ENCODE assay signal across 1 cellular context in genomic region chr1:219090618-219091017, GRCh38.
TF ChIP-seq lines count a peak whose summit lies in the region.

No MANE protein-coding gene starts in this region.

TF ChIP-seq in GM23338, 12 proteins besides CTCF, POLR2A, EP300 and RAD21 (continued from another document):
- TF ChIP-seq NANOG (IDR thresholded peaks at IDR 0.05; ENCODE audit: borderline replicate concordance), result no peak
- TF ChIP-seq, protein P1, sequence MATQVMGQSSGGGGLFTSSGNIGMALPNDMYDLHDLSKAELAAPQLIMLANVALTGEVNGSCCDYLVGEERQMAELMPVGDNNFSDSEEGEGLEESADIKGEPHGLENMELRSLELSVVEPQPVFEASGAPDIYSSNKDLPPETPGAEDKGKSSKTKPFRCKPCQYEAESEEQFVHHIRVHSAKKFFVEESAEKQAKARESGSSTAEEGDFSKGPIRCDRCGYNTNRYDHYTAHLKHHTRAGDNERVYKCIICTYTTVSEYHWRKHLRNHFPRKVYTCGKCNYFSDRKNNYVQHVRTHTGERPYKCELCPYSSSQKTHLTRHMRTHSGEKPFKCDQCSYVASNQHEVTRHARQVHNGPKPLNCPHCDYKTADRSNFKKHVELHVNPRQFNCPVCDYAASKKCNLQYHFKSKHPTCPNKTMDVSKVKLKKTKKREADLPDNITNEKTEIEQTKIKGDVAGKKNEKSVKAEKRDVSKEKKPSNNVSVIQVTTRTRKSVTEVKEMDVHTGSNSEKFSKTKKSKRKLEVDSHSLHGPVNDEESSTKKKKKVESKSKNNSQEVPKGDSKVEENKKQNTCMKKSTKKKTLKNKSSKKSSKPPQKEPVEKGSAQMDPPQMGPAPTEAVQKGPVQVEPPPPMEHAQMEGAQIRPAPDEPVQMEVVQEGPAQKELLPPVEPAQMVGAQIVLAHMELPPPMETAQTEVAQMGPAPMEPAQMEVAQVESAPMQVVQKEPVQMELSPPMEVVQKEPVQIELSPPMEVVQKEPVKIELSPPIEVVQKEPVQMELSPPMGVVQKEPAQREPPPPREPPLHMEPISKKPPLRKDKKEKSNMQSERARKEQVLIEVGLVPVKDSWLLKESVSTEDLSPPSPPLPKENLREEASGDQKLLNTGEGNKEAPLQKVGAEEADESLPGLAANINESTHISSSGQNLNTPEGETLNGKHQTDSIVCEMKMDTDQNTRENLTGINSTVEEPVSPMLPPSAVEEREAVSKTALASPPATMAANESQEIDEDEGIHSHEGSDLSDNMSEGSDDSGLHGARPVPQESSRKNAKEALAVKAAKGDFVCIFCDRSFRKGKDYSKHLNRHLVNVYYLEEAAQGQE (IDR thresholded peaks at IDR 0.05; ENCODE audit: unreplicated experiment), result no peak
- TF ChIP-seq ZNF114 (CRISPR knock-in tag; IDR thresholded peaks at IDR 0.05), result no peak
- TF ChIP-seq EZH2phosphoT487 (IDR thresholded peaks at IDR 0.05; ENCODE audit: unreplicated experiment), result no peak
- TF ChIP-seq STAT1 (IDR thresholded peaks at IDR 0.05; ENCODE audit: unreplicated experiment), result no peak
TF ChIP-seq in GM23338: peak in this region for 0.
